ENCODE assay signal across 1 cellular context in genomic region chr1:181116819-181117390, GRCh38.
TF ChIP-seq lines count a peak whose summit lies in the region.

No MANE protein-coding gene starts in this region.

TF ChIP-seq in K562, 482 proteins besides CTCF, POLR2A, EP300 and RAD21 (continued from another document):
- TF ChIP-seq ZBTB2 (IDR thresholded peaks at IDR 0.05) (no peak), PTTG1 (tag; IDR thresholded peaks at IDR 0.05; ENCODE audit: low read depth) (no peak), BCOR (IDR thresholded peaks at IDR 0.05) (0 out of 2 replicates have a peak, but pooled peaks have one; percentile 14), RBM25 (IDR thresholded peaks at IDR 0.05; ENCODE audit: low read depth, low read length, severe bottlenecking) (peak; percentile 69)
